In the genomic region with DNA sequence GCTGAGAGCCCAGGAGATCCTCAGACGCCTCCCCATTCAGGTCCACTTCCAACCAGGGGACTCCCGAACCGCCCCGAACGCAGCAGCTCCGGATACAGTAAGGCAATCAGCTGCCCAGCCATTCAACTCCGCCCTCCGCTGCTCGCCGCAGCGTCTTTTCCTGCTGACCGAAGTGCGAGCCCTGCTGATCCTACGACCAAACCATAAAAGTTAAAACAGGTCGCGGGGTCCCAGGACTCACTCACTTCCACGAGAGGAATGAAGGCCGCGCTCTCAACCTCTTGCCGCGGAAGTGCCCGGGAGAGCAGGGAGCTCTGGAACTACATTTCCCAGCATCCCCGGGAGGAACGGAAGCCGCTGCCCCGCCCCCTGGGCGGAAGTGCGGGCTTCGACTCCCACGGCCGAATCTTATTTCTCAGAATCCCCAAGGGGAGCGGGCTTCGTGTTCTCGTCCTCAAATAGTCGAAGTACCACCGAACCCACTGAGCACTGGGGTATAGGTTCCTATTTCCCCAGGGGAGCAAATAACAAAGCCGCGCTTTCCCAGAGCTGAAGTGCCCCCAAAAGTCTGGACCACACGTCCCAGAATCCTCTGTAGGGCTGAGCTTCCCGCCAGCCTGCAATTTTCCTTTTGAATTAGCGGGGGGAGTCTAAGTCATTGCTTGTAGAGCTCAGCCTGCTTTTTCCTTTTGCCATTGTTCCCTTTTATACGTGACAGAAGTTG, we compare ENCODE assay signal across 1 cellular context.
A peak's percentile ranks its signal among the peaks of the same experiment; 100 is the strongest.
TF ChIP-seq lines count a peak whose summit lies in the region.

ZNF45 (minus strand) TSS at position 298 of the 724 bp plus-strand sequence. CDS start 13,097 bp downstream, outside the sequence.

TF ChIP-seq in HepG2, 621 proteins besides CTCF, POLR2A, EP300 and RAD21 (continued from another document and continues in another):
- TF ChIP-seq ZNF318 (CRISPR knock-in tag; IDR thresholded peaks at IDR 0.05) (no peak), SCMH1 (CRISPR knock-in tag; IDR thresholded peaks at IDR 0.05; ENCODE audit: borderline replicate concordance) (no peak), NFE2L2 (IDR thresholded peaks at IDR 0.05; ENCODE audit: low read length) (no peak), STAT5B (CRISPR knock-in tag; IDR thresholded peaks at IDR 0.05) (no peak), SIN3A (IDR thresholded peaks at IDR 0.05; ENCODE audit: borderline replicate concordance, low read depth, low read length) (0 out of 2 replicates have a peak, but pooled peaks have one; percentile 38), RFXAP (CRISPR knock-in tag; IDR thresholded peaks at IDR 0.05; ENCODE audit: borderline replicate concordance) (no peak), CBFB (CRISPR knock-in tag; IDR thresholded peaks at IDR 0.05) (no peak), ZNF761 (CRISPR knock-in tag; conservative IDR thresholded peaks at IDR 0.05) (no peak), CENPX (CRISPR knock-in tag; IDR thresholded peaks at IDR 0.05) (no peak), ZIK1 (CRISPR knock-in tag; IDR thresholded peaks at IDR 0.05; ENCODE audit: borderline replicate concordance, low read depth) (no peak), ZFP36L2 (CRISPR knock-in tag; IDR thresholded peaks at IDR 0.05) (no peak), SAP130 (CRISPR knock-in tag; IDR thresholded peaks at IDR 0.05; ENCODE audit: low read depth) (peak; percentile 83), ZBTB37 (CRISPR knock-in tag; IDR thresholded peaks at IDR 0.05) (no peak; the same call in 1 of the 2 replicates), ZNF343 (CRISPR knock-in tag; IDR thresholded peaks at IDR 0.05) (0 out of 2 replicates have a peak, but pooled peaks have one; percentile 68), ZBTB21 (CRISPR knock-in tag; IDR thresholded peaks at IDR 0.05) (no peak), PTBP1 (IDR thresholded peaks at IDR 0.05; ENCODE audit: low read depth, low read length, poor library complexity, severe bottlenecking) (no peak), ZNF790 (CRISPR knock-in tag; IDR thresholded peaks at IDR 0.05; ENCODE audit: borderline replicate concordance) (no peak), PAF1 (CRISPR knock-in tag; IDR thresholded peaks at IDR 0.05) (no peak), GFI1 (CRISPR knock-in tag; IDR thresholded peaks at IDR 0.05; ENCODE audit: borderline replicate concordance) (0 out of 2 replicates have a peak, but pooled peaks have one; percentile 35), SUZ12 (IDR thresholded peaks at IDR 0.05; ENCODE audit: low read depth, low read length) (peak; percentile 67), SOX6 (IDR thresholded peaks at IDR 0.05) (no peak), SOX6 (CRISPR knock-in tag; IDR thresholded peaks at IDR 0.05) (peak; percentile 44), NKX3-1 (CRISPR knock-in tag; IDR thresholded peaks at IDR 0.05) (no peak; the same call in none of the 2 replicates), KMT2A (CRISPR knock-in tag; IDR thresholded peaks at IDR 0.05) (peak; percentile 53; the same call in 1 of the 2 replicates), RBFOX2 (IDR thresholded peaks at IDR 0.05; ENCODE audit: low read depth, low read length) (peak; percentile 47), RXRB (CRISPR knock-in tag; IDR thresholded peaks at IDR 0.05; ENCODE audit: borderline replicate concordance) (no peak), ARID5B (CRISPR knock-in tag; IDR thresholded peaks at IDR 0.05) (0 out of 2 replicates have a peak, but pooled peaks have one; percentile 26), GATAD1 (CRISPR knock-in tag; IDR thresholded peaks at IDR 0.05) (peak; percentile 76; the same call in 1 of the 2 replicates), HNRNPK (IDR thresholded peaks at IDR 0.05; ENCODE audit: low read depth, low read length, poor library complexity, severe bottlenecking) (no peak), FOXM1 (CRISPR knock-in tag; IDR thresholded peaks at IDR 0.05) (no peak), ZNF496 (CRISPR knock-in tag; IDR thresholded peaks at IDR 0.05; ENCODE audit: insufficient replicate concordance) (no peak), THYN1 (CRISPR knock-in tag; IDR thresholded peaks at IDR 0.05; ENCODE audit: borderline replicate concordance, low read depth) (no peak), GTF2F1 (IDR thresholded peaks at IDR 0.05; ENCODE audit: low read length) (no peak), ATF7-NPFF (CRISPR knock-in tag; IDR thresholded peaks at IDR 0.05; ENCODE audit: low read depth) (no peak; the same call in 1 of the 2 replicates), TCF7 (IDR thresholded peaks at IDR 0.05; ENCODE audit: low read depth) (no peak), IRF9 (CRISPR knock-in tag; IDR thresholded peaks at IDR 0.05; ENCODE audit: borderline replicate concordance) (peak; percentile 60; the same call in 1 of the 2 replicates), TFDP1 (CRISPR knock-in tag; IDR thresholded peaks at IDR 0.05; ENCODE audit: borderline replicate concordance) (peak; percentile 89; the same call in 1 of the 2 replicates), RFXANK (CRISPR knock-in tag; IDR thresholded peaks at IDR 0.05) (peak; percentile 72; the same call in 1 of the 2 replicates)
- TF ChIP-seq, protein P1, sequence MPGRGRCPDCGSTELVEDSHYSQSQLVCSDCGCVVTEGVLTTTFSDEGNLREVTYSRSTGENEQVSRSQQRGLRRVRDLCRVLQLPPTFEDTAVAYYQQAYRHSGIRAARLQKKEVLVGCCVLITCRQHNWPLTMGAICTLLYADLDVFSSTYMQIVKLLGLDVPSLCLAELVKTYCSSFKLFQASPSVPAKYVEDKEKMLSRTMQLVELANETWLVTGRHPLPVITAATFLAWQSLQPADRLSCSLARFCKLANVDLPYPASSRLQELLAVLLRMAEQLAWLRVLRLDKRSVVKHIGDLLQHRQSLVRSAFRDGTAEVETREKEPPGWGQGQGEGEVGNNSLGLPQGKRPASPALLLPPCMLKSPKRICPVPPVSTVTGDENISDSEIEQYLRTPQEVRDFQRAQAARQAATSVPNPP (CRISPR knock-in tag; IDR thresholded peaks at IDR 0.05), result no peak
- TF ChIP-seq, protein P2, sequence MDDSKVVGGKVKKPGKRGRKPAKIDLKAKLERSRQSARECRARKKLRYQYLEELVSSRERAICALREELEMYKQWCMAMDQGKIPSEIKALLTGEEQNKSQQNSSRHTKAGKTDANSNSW (CRISPR knock-in tag; IDR thresholded peaks at IDR 0.05; ENCODE audit: borderline replicate concordance), result no peak
- TF ChIP-seq, protein P3, sequence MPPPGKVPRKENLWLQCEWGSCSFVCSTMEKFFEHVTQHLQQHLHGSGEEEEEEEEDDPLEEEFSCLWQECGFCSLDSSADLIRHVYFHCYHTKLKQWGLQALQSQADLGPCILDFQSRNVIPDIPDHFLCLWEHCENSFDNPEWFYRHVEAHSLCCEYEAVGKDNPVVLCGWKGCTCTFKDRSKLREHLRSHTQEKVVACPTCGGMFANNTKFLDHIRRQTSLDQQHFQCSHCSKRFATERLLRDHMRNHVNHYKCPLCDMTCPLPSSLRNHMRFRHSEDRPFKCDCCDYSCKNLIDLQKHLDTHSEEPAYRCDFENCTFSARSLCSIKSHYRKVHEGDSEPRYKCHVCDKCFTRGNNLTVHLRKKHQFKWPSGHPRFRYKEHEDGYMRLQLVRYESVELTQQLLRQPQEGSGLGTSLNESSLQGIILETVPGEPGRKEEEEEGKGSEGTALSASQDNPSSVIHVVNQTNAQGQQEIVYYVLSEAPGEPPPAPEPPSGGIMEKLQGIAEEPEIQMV (CRISPR knock-in tag; IDR thresholded peaks at IDR 0.05; ENCODE audit: low read depth), result no peak
